16 cellular contexts compared by ENCODE assay signal in the genomic region with DNA sequence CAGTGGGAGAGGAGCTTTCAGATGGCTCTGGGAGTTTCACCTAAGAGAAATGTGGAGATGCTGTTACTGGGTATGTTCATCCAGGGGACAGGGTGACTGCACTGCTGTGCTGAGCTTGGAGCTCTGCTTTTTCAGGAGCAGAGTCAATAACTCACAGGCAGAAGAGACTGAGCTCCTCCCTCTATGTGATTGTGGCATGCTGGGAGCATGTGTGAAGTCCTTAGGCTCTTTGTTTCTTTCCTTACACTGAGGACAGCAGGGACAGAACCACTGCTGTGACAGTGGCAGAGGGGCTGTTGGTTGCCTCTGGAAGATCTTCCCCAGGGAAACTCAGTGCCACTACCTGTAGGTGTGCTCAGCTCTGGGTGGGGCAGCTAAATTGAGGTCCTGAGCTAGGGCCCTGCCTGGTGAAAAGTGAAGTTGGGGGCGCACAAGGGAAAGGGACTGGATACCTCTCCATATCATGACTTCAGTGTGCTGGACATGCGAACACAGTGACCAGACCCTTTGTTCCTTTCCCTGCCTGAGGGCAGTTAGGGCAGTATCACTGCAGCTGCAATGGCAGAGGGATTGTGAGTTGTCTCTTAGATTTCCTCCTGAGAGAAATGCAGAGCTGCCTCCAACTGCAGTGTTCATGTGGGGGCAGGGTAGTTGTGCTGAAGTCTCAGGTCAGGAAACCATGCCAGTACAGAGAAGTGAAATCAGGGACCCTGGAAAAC.
"Had no signal": no experiment of that assay in that cellular context is flagged by ENCODE, and none has a peak within 500 bp of the region (broad histone marks: within the 10 kb centered on the region; RNA-seq: fewer than 3 reads in every experiment).

No MANE protein-coding gene starts in this region.

- H3K27me3 Mint-ChIP-seq: activated CD4-positive, alpha-beta T cell treated with anti-CD3 and anti-CD28 coated beads, Interleukin-2, amount 10 ng/mL, durations not matched to agents 7 days and 5 days; activated naive CD4-positive, alpha-beta T cell treated with anti-CD3 and anti-CD28 coated beads, Interleukin-2, amount 50 U/mL, for 24 hours had no signal

- H3K4me1 Mint-ChIP-seq: activated CD4-positive, alpha-beta T cell treated with anti-CD3 and anti-CD28 coated beads, Interleukin-2, amount 10 ng/mL, durations not matched to agents 7 days and 5 days; activated naive CD4-positive, alpha-beta T cell treated with anti-CD3 and anti-CD28 coated beads, Interleukin-2, amount 50 U/mL, for 24 hours; naive thymus-derived CD8-positive, alpha-beta T cell had no signal

- H3K4me1 ChIP-seq: colonic mucosa, gastroesophageal sphincter, psoas muscle, upper lobe of right lung had no signal

- H3K36me3 ChIP-seq: colonic mucosa, gastroesophageal sphincter, upper lobe of right lung had no signal

- H3K27ac Mint-ChIP-seq: activated CD4-positive, alpha-beta T cell treated with anti-CD3 and anti-CD28 coated beads, Interleukin-2, amount 10 ng/mL, durations not matched to agents 7 days and 5 days; activated naive CD4-positive, alpha-beta T cell treated with anti-CD3 and anti-CD28 coated beads, Interleukin-2, amount 50 U/mL, for 24 hours; naive thymus-derived CD8-positive, alpha-beta T cell had no signal

- ATAC-seq: gastroesophageal sphincter; left colon; mucosa of descending colon; naive thymus-derived CD8-positive, alpha-beta T cell; psoas muscle; sciatic nerve; upper lobe of right lung had no signal

- DNase-seq: activated CD4-positive, alpha-beta T cell treated with anti-CD3 and anti-CD28 coated beads, Interleukin-2, amount 10 ng/mL, durations not matched to agents 7 days and 5 days; activated CD4-positive, CD25-positive, alpha-beta regulatory T cell; colonic mucosa; effector CD4-positive, alpha-beta T cell; hypothalamus; left colon; mucosa of descending colon; naive thymus-derived CD8-positive, alpha-beta T cell; psoas muscle; stimulated activated CD4-positive, alpha-beta T cell treated with anti-CD3 and anti-CD28 coated beads, Interleukin-12 subunit alpha, Interleukin-12 subunit beta, amount 100 ng/mL, for 4 hours; stimulated activated naive CD4-positive, alpha-beta T cell; substantia nigra; upper lobe of right lung had no signal

- H3K27ac ChIP-seq: colonic mucosa, gastroesophageal sphincter, psoas muscle, upper lobe of right lung had no signal

- H3K4me3 Mint-ChIP-seq: activated CD4-positive, alpha-beta T cell treated with anti-CD3 and anti-CD28 coated beads, Interleukin-2, amount 10 ng/mL, durations not matched to agents 7 days and 5 days; activated naive CD4-positive, alpha-beta T cell treated with anti-CD3 and anti-CD28 coated beads, Interleukin-2, amount 50 U/mL, for 24 hours; naive thymus-derived CD8-positive, alpha-beta T cell had no signal

- H3K4me3 ChIP-seq: colonic mucosa, gastroesophageal sphincter, mucosa of descending colon, psoas muscle, upper lobe of right lung had no signal

- H3K36me3 Mint-ChIP-seq: activated naive CD4-positive, alpha-beta T cell treated with anti-CD3 and anti-CD28 coated beads, Interleukin-2, amount 50 U/mL, for 24 hours had no signal

- H3K9me3 Mint-ChIP-seq: activated naive CD4-positive, alpha-beta T cell treated with anti-CD3 and anti-CD28 coated beads, Interleukin-2, amount 50 U/mL, for 24 hours had no signal

- H3K9me3 ChIP-seq: colonic mucosa, gastroesophageal sphincter, mucosa of descending colon, psoas muscle, upper lobe of right lung had no signal

- H3K27me3 ChIP-seq: colonic mucosa, gastroesophageal sphincter, upper lobe of right lung had no signal
